Comparison of ENCODE assay signal across 20 cellular contexts in the genomic region with DNA sequence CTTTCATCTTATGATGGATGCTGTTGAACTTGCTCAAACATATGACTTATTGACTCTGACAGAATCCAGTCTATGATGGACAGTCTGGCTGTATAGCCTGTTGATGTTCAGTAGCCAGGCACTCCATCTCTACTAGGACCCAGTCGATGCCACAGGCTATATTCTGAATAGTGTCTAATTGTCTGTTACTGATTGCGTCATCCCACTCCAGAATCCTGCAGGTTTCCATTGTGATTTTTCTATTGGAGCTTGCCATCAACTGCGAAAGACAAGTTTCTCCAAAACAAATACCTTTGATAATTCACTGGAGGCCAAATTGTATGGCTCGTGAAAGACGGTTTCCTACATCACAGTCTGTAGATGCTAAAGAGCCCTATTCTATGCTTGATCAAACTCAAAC.
"Had no signal": no experiment of that assay in that cellular context is flagged by ENCODE, and none has a peak within 500 bp of the region (broad histone marks: within the 10 kb centered on the region; RNA-seq: fewer than 3 reads in every experiment).

No MANE protein-coding gene starts in this region.

- H3K9me3 ChIP-seq: colonic mucosa, Peyer's patch, SJSA1 had no signal

- H3K4me3 ChIP-seq: colonic mucosa, Peyer's patch, SJSA1 had no signal

- H3K27me3 ChIP-seq: colonic mucosa, Peyer's patch, SJSA1 had no signal

- H3K36me3 ChIP-seq: colonic mucosa, Peyer's patch, SJSA1 had no signal

- H3K4me1 ChIP-seq: colonic mucosa, Peyer's patch, SJSA1 had no signal

- H3K27ac ChIP-seq: colonic mucosa, Peyer's patch, RWPE1, SJSA1 had no signal

- DNase-seq: activated CD4-positive, alpha-beta T cell treated with anti-CD3 and anti-CD28 coated beads for 4 hours; activated CD8-positive, alpha-beta memory T cell treated with anti-CD3 and anti-CD28 coated beads, Interleukin-2, amount 50 U/mL, for 4 hours; activated CD8-positive, alpha-beta T cell treated with anti-CD3 and anti-CD28 coated beads for 36 hours; activated gamma-delta T cell treated with Interleukin-2 at 50 U/mL for 16 hours; activated naive CD4-positive, alpha-beta T cell treated with anti-CD3 and anti-CD28 coated beads, Interleukin-2, amount 10 ng/mL, durations not matched to agents 7 days and 5 days; activated naive CD8-positive, alpha-beta T cell treated with anti-CD3 and anti-CD28 coated beads for 36 hours; activated T-cell treated with anti-CD3 and anti-CD28 coated beads, Interleukin-2, amount 50 U/mL, for 72 hours; anterior cingulate cortex; caudate nucleus; colonic mucosa; Karpas-422; MM.1S; NCI-H1105; NCI-H1694; NCI-H2029; NCI-H526; Peyer's patch had no signal

- ATAC-seq: activated CD4-positive, CD25-positive, alpha-beta regulatory T cell treated with anti-CD3 and anti-CD28 coated beads, Interleukin-2, amount 50 U/mL, for 24 hours; activated CD8-positive, alpha-beta T cell treated with anti-CD3 and anti-CD28 coated beads for 36 hours; activated T-cell treated with anti-CD3 and anti-CD28 coated beads, Interleukin-2, amount 50 U/mL, for 72 hours had no signal
